ENCODE assay signal across 1 cellular context in genomic region chr19:16445238-16446107, GRCh38.
TF ChIP-seq lines count a peak whose summit lies in the region.

No MANE protein-coding gene starts in this region.

TF ChIP-seq in SK-N-SH treated with all-trans-retinoic acid at 6 μM for 48 hours, 23 proteins besides CTCF, POLR2A, EP300 and RAD21 (continued from another document):
- no peak for TF ChIP-seq TCF4 (CRISPR knock-in tag; IDR thresholded peaks at IDR 0.05; ENCODE audit: borderline replicate concordance)
- TF ChIP-seq PPARA (CRISPR knock-in tag; IDR thresholded peaks at IDR 0.05; ENCODE audit: borderline replicate concordance), result no peak
- TF ChIP-seq ZNF8 (CRISPR knock-in tag; IDR thresholded peaks at IDR 0.05), result no peak
